ENCODE assay signal across 8 cellular contexts in the genomic region with DNA sequence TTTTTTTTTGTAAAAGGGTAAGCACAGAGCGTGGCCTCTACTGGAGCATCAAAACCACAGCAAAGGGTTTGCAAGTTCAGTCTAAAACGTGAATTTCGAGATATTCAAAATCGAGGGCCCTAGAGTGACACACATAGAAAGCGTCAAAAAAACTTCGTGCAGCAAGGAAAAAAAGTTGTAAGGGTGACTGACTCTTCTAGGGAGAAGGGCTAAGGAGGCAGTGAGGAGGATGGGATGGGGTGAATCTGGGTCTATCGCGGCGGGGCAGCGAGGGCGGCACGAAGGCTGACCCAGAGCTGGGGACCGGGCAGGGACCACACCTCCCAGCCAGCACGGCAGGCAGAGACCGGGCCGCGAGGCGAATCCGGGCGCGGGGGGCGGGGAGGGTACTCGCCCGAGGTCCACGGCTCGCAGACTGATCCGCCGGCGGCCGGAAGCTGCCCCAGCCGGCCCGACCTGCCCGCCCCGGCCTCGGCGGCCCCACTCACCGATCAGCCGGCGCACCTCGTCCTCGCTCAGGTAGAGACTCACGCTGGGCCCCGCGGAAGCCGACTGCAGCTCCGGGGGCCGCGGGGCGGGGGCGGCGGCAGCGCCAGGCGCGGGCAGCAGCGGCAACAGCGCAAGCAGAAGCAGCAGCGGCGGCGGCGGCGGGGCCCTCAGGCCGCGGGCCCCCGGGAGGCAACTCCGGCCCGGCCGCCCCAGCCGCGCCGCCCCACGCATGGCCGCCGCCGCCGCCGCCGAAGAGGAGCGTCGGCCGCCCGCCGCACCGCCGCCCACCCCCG. TPM values are rescaled to one million over a fixed set of nuclear protein-coding genes. Genes with fewer than 3 reads are reported as not detected.
DNase-seq lines count a peak whose midpoint lies in the region; ATAC-seq and TF ChIP-seq lines count a peak whose summit lies in the region.

No MANE protein-coding gene starts in this region.

- no peaks in the 10 kb centered on the region for H3K36me3 ChIP-seq in GM23248 (ENCODE audit: low read depth)
- no peaks in the 10 kb centered on the region for H3K36me3 ChIP-seq in KOPT-K1 (ENCODE audit: insufficient read depth, low read length)

- peaks cover 20% of the 10 kb centered on the region for H3K4me1 ChIP-seq in GM23248 (ENCODE audit: insufficient read depth)

- in situ Hi-C loops in GM23248 (cut with MboI): no loop called here

- intact Hi-C loops in left colon (cut with DNase I, micrococcal nuclease): no loop called here

- H3K4me3 ChIP-seq in GM23248: peak overlapping the region; percentile 81

- DNase-seq in GM10266 (ENCODE audit: extremely low spot score) (peak; percentile 64), GM23248 (peak; percentile 78), cerebellum (ENCODE audit: low spot score) (peak; percentile 45), left colon (peak; percentile 60 to 77), NCI-H128 (lab: John Stamatoyannopoulos, UW; ENCODE audit: unreplicated experiment) (no peak)
- peak; percentile 60 for DNase-seq in activated CD4-positive, CD25-positive, alpha-beta regulatory T cell treated with anti-CD3 and anti-CD28 coated beads, Interleukin-2, amount 50 U/mL, for 72 hours
- peak; percentile 49 to 62 for DNase-seq in stimulated activated CD4-positive, alpha-beta T cell treated with anti-CD3 and anti-CD28 coated beads, Interleukin-2, amount 100 ng/mL, for 24 hours

- no peaks in the 10 kb centered on the region for H3K27me3 ChIP-seq in GM23248 (replicated peaks; ENCODE audit: insufficient read depth)

- H3K9ac ChIP-seq in GM23248: peak overlapping the region; percentile 82

- no peak for TF ChIP-seq CTCF in GM10266 (IDR thresholded peaks at IDR 0.05; ENCODE audit: control insufficient read depth, insufficient read depth, low read depth, missing control alignments)

- no peaks in the 10 kb centered on the region for H3K9me2 ChIP-seq in GM23248 (ENCODE audit: insufficient read depth)

- H3K27ac ChIP-seq in GM23248 (peak overlapping the region; percentile 72), KOPT-K1 (ENCODE audit: low read depth, low read length, poor library complexity, severe bottlenecking) (peak overlapping the region; percentile 69)

- H3K4me2 ChIP-seq in GM23248 (ENCODE audit: unreplicated experiment): peak overlapping the region; percentile 94

- H4K20me1 ChIP-seq in GM23248 (ENCODE audit: insufficient read depth): peaks cover 11% of the 10 kb centered on the region; the same call in 1 of the 2 replicates

- WGBS in GM23248 (ENCODE audit: low coverage in 1 of 2, low lambda C conversion rate in 2 of 2, missing lambda C conversion rate in 2 of 2), 2 experiments: 1 to 2% methylated on average over 26 to 76 of the region's 85 CpGs

- H3K9me3 ChIP-seq in GM23248 (ENCODE audit: low read depth) (no peaks in the 10 kb centered on the region), KOPT-K1 (ENCODE audit: insufficient read depth, low read length, poor library complexity, severe bottlenecking) (no peaks in the 10 kb centered on the region)

- peaks cover 17% of the 10 kb centered on the region; the same call in 1 of the 2 replicates for H3F3A ChIP-seq in GM23248 (ENCODE audit: insufficient read depth)

- peak overlapping the region; percentile 57 for H2AFZ ChIP-seq in GM23248

- H3K79me2 ChIP-seq in GM23248 (ENCODE audit: insufficient read depth): peaks cover 56% of the 10 kb centered on the region

- ATAC-seq in left colon: peak; percentile 78

RNA-seq across cellular contexts. Expression of a gene that starts 0.5 kb away (rescaled TPM):
- 93.7 and 100 TPM in 2 replicates for total RNA-seq in GM23248 (2014; rRNA removed; shearing (Covaris generic))
- polyA plus RNA-seq in GM23248 (2016; fragmentation: Nextera tagmentation; extraction: Ambion mirVana): 22.3 and 22.8 TPM in 2 replicates
- total RNA-seq in cerebellum (107 TPM), left colon (10 to 100 TPM; 33.7 to 38.5 TPM)
